In the genomic region with DNA sequence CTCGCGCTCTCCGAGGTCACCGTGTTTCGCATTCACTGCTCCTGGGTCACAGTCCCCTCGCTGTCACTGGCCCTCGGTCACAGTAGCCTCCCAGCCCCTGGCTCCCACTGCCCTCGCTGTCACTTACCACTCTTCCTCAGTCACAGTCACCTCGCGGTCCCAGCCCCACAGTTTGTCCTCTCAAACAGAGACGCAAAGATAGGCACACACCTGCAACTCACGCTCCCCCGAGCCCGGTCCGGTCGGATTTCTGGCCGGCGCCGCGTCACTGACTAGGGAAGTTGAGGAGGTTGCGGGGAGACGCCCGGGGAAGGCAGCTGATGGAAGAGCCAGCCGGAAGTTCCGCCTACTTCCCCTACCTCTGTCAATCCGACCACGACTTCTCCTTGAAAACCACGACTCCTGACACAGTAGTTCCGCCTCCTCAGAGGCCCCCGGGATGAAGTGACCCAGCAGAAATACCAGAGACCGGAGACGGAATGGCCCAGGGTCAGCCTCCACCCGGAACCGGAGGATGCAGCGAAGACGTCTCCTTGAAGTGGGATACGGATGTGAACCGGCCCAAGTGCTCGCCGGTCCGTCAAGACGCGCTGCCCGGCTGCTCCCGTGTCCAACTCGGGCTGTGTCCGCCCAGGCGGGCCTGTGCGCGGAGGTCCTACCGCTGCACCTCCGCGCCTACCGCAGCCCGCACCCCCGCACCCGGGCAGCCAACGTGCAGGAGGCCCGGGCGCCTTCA, we compare ENCODE assay signal across 8 cellular contexts. TPM values are rescaled to one million over a fixed set of nuclear protein-coding genes. Genes with fewer than 3 reads are reported as not detected.
DNase-seq lines count a peak whose midpoint lies in the region; ATAC-seq and TF ChIP-seq lines count a peak whose summit lies in the region.

A gene (minus strand): TSS at position 322 of the 736 bp plus-strand sequence. CDS start 17,195 bp downstream, outside the sequence.

- H3K27me3 Mint-ChIP-seq in activated T-helper 2 cell treated with anti-CD3 and anti-CD28 coated beads, Interferon-gamma antibody, Interleukin-2, Interleukin-4, amounts not matched to agents 10 μg/mL and 5 μg/mL and 100 μg/mL, durations not matched to agents 14 hours and 24 hours and 36 hours (ENCODE audit: low read depth): no peaks in the 10 kb centered on the region
- H3K27me3 Mint-ChIP-seq in naive thymus-derived CD4-positive, alpha-beta T cell: peaks cover 0 to 2% (median 0%) of the 10 kb centered on the region in 5 donors
- no peaks in the 10 kb centered on the region for H3K27me3 Mint-ChIP-seq in stimulated activated memory B cell treated with anti-CD40 and anti-IgM and Interleukin-4, amounts not matched to agents 10 μg/mL and 1 μg/mL and 100 μg/mL, for 72 hours

- H3K36me3 ChIP-seq in GM23248 (ENCODE audit: low read depth): no peaks in the 10 kb centered on the region
- peaks cover 0 to 10% (median 0%) of the 10 kb centered on the region in 3 experiments for H3K36me3 ChIP-seq in naive thymus-derived CD4-positive, alpha-beta T cell (ENCODE audit: control insufficient read depth in 2 of 3, insufficient read depth in 3 of 3, low read length in 3 of 3)

- no peaks in the 10 kb centered on the region for H3K9me3 ChIP-seq in GM23248 (ENCODE audit: low read depth)
- no peaks in the 10 kb centered on the region for H3K9me3 ChIP-seq in naive thymus-derived CD4-positive, alpha-beta T cell (ENCODE audit: control insufficient read depth in 2 of 3, low read length in 3 of 3)

- H4K20me1 ChIP-seq in GM23248 (ENCODE audit: insufficient read depth): no peaks in the 10 kb centered on the region; the same call in 1 of the 2 replicates

- peaks cover 9% of the 10 kb centered on the region for H3K36me3 Mint-ChIP-seq in activated T-helper 2 cell treated with anti-CD3 and anti-CD28 coated beads, Interferon-gamma antibody, Interleukin-2, Interleukin-4, amounts not matched to agents 10 μg/mL and 5 μg/mL and 100 μg/mL, durations not matched to agents 14 hours and 24 hours and 36 hours (ENCODE audit: low read depth)
- peaks cover 0 to 14% (median 4%) of the 10 kb centered on the region in 5 donors for H3K36me3 Mint-ChIP-seq in naive thymus-derived CD4-positive, alpha-beta T cell
- no peaks in the 10 kb centered on the region for H3K36me3 Mint-ChIP-seq in stimulated activated memory B cell treated with anti-CD40 and anti-IgM and Interleukin-4, amounts not matched to agents 10 μg/mL and 1 μg/mL and 100 μg/mL, for 72 hours

- H3K27ac Mint-ChIP-seq in activated T-helper 2 cell treated with anti-CD3 and anti-CD28 coated beads, Interferon-gamma antibody, Interleukin-2, Interleukin-4, amounts not matched to agents 10 μg/mL and 5 μg/mL and 100 μg/mL, durations not matched to agents 14 hours and 24 hours and 36 hours: peak within 1 kb of the TSS; percentile 91
- peak within 1 kb of the TSS; percentile 92 to 98 (median 97) for H3K27ac Mint-ChIP-seq in naive thymus-derived CD4-positive, alpha-beta T cell
- H3K27ac Mint-ChIP-seq in stimulated activated memory B cell treated with anti-CD40 and anti-IgM and Interleukin-4, amounts not matched to agents 10 μg/mL and 1 μg/mL and 100 μg/mL, for 72 hours: peak within 1 kb of the TSS; percentile 95

- H3K27me3 ChIP-seq in GM23248 (replicated peaks; ENCODE audit: insufficient read depth): no peaks in the 10 kb centered on the region
- H3K27me3 ChIP-seq in naive thymus-derived CD4-positive, alpha-beta T cell (ENCODE audit: control insufficient read depth in 2 of 2, insufficient read depth in 2 of 2, low read length in 2 of 2): no peaks in the 10 kb centered on the region

- TF ChIP-seq CTCF in RWPE1 (conservative IDR thresholded peaks at IDR 0.05; ENCODE audit: low read depth) (no peak), fibroblast of mammary gland (conservative IDR thresholded peaks at IDR 0.05; ENCODE audit: control insufficient read depth, insufficient read depth, low read depth, low read length) (no peak)

- peak within 1 kb of the TSS; percentile 96 for H3K4me3 Mint-ChIP-seq in activated T-helper 2 cell treated with anti-CD3 and anti-CD28 coated beads, Interferon-gamma antibody, Interleukin-2, Interleukin-4, amounts not matched to agents 10 μg/mL and 5 μg/mL and 100 μg/mL, durations not matched to agents 14 hours and 24 hours and 36 hours (ENCODE audit: low read depth)
- peak within 1 kb of the TSS; percentile 98 to 100 (median 99) for H3K4me3 Mint-ChIP-seq in naive thymus-derived CD4-positive, alpha-beta T cell
- H3K4me3 Mint-ChIP-seq in stimulated activated memory B cell treated with anti-CD40 and anti-IgM and Interleukin-4, amounts not matched to agents 10 μg/mL and 1 μg/mL and 100 μg/mL, for 72 hours: peak within 1 kb of the TSS; percentile 94

- H3F3A ChIP-seq in GM23248 (ENCODE audit: insufficient read depth): peaks cover 12% of the 10 kb centered on the region; the same call in 1 of the 2 replicates

- no peaks in the 10 kb centered on the region for H3K9me3 Mint-ChIP-seq in activated T-helper 2 cell treated with anti-CD3 and anti-CD28 coated beads, Interferon-gamma antibody, Interleukin-2, Interleukin-4, amounts not matched to agents 10 μg/mL and 5 μg/mL and 100 μg/mL, durations not matched to agents 14 hours and 24 hours and 36 hours
- no peaks in the 10 kb centered on the region for H3K9me3 Mint-ChIP-seq in naive thymus-derived CD4-positive, alpha-beta T cell
- no peaks in the 10 kb centered on the region for H3K9me3 Mint-ChIP-seq in stimulated activated memory B cell treated with anti-CD40 and anti-IgM and Interleukin-4, amounts not matched to agents 10 μg/mL and 1 μg/mL and 100 μg/mL, for 72 hours

- H3K9me2 ChIP-seq in GM23248 (ENCODE audit: insufficient read depth): no peaks in the 10 kb centered on the region

- peak within 1 kb of the TSS; percentile 95 for H3K4me3 ChIP-seq in GM23248
- peak within 1 kb of the TSS; percentile 100 for H3K4me3 ChIP-seq in fibroblast of mammary gland (ENCODE audit: control insufficient read depth, low read depth, low read length)
- peak within 1 kb of the TSS; percentile 99 for H3K4me3 ChIP-seq in naive thymus-derived CD4-positive, alpha-beta T cell (ENCODE audit: low read length)

- H3K4me2 ChIP-seq in GM23248 (ENCODE audit: unreplicated experiment): peak within 1 kb of the TSS; percentile 99

- H3K79me2 ChIP-seq in GM23248 (ENCODE audit: insufficient read depth): peaks cover 49% of the 10 kb centered on the region

- POLR2A ChIA-PET in RWPE1 (lab: Yijun Ruan, JAX; ENCODE audit: low non-redundant PET): interaction anchor here (0.6 kb wide), 1 partner anchor 160 kb away, joined by 5 read pairs; no protein-coding TSS in a partner anchor
- POLR2A ChIA-PET in naive thymus-derived CD4-positive, alpha-beta T cell (lab: Charles Lee): interaction anchor here (0.5 to 3.5 kb wide), 4 partner anchors 11 to 30 kb away, joined by 3 to 22 read pairs (median 3); a partner anchor contains a TSS

- peak within 1 kb of the TSS; percentile 95 for H2AFZ ChIP-seq in GM23248

- H3K27ac ChIP-seq in GM23248 (peak within 1 kb of the TSS; percentile 90), RWPE1 (peak within 1 kb of the TSS; percentile 94)
- peak within 1 kb of the TSS; percentile 84 for H3K27ac ChIP-seq in naive thymus-derived CD4-positive, alpha-beta T cell (ENCODE audit: low read depth, low read length)

- H3K9ac ChIP-seq in GM23248: peak within 1 kb of the TSS; percentile 96

- peaks cover 29% of the 10 kb centered on the region for H3K4me1 ChIP-seq in GM23248 (ENCODE audit: insufficient read depth)
- peaks cover 12 to 15% of the 10 kb centered on the region in 2 donors for H3K4me1 ChIP-seq in naive thymus-derived CD4-positive, alpha-beta T cell (ENCODE audit: control insufficient read depth in 2 of 2, insufficient read depth in 2 of 2, low read length in 2 of 2)

- CTCF ChIA-PET in RWPE1 (lab: Yijun Ruan, JAX): interaction anchor here (0.6 kb wide), 1 partner anchor 418 kb away, joined by 3 read pairs; no protein-coding TSS in a partner anchor
- CTCF ChIA-PET in naive thymus-derived CD4-positive, alpha-beta T cell (lab: Charles Lee): no interaction called here

- intact Hi-C loops in activated T-helper 2 cell treated with anti-CD3 and anti-CD28 coated beads, Interferon-gamma antibody, Interleukin-2, Interleukin-4, amounts not matched to agents 10 μg/mL and 5 μg/mL and 100 μg/mL, durations not matched to agents 14 hours and 24 hours and 36 hours (cut with micrococcal nuclease): loop anchor here (1.0 kb wide), 3 partner anchors 8 to 34 kb away; no protein-coding TSS in a partner anchor
- intact Hi-C loops in naive thymus-derived CD4-positive, alpha-beta T cell (cut with micrococcal nuclease): loop anchor here (1.0 kb wide), 7 partner anchors 8 to 580 kb away; a partner anchor contains a TSS

- peak; percentile 93 for ATAC-seq in naive thymus-derived CD4-positive, alpha-beta T cell
- ATAC-seq in stimulated activated memory B cell treated with anti-CD40 and anti-IgM and Interleukin-4, amounts not matched to agents 10 μg/mL and 1 μg/mL and 100 μg/mL, for 72 hours: peak; percentile 91

- H3K4me1 Mint-ChIP-seq in activated T-helper 2 cell treated with anti-CD3 and anti-CD28 coated beads, Interferon-gamma antibody, Interleukin-2, Interleukin-4, amounts not matched to agents 10 μg/mL and 5 μg/mL and 100 μg/mL, durations not matched to agents 14 hours and 24 hours and 36 hours (ENCODE audit: low read depth): peaks cover 27% of the 10 kb centered on the region
- H3K4me1 Mint-ChIP-seq in naive thymus-derived CD4-positive, alpha-beta T cell: peaks cover 20 to 56% (median 46%) of the 10 kb centered on the region in 7 donors
- H3K4me1 Mint-ChIP-seq in stimulated activated memory B cell treated with anti-CD40 and anti-IgM and Interleukin-4, amounts not matched to agents 10 μg/mL and 1 μg/mL and 100 μg/mL, for 72 hours: peaks cover 59% of the 10 kb centered on the region

- WGBS in GM23248 (ENCODE audit: low coverage in 1 of 2, low lambda C conversion rate in 2 of 2, missing lambda C conversion rate in 2 of 2), 2 experiments: 0 to 1% methylated on average over 58 of the region's 60 CpGs

- in situ Hi-C loops in GM23248 (cut with MboI): no loop called here

- DNase-seq in DMS79 (lab: John Stamatoyannopoulos, UW) (peak; percentile 97), GM23248 (peak; percentile 97), LHCN-M2 (ENCODE audit: low read depth) (peak; percentile 96), RWPE1 (ENCODE audit: low spot score) (peak; percentile 97), fibroblast of mammary gland (ENCODE audit: low read depth) (peak; percentile 96)
- DNase-seq in activated T-helper 2 cell treated with anti-CD3 and anti-CD28 coated beads, Interferon-gamma antibody, Interleukin-2, Interleukin-4, amounts not matched to agents 10 μg/mL and 5 μg/mL and 100 μg/mL, durations not matched to agents 14 hours and 24 hours and 36 hours (ENCODE audit: low spot score): peak; percentile 71
- DNase-seq in naive thymus-derived CD4-positive, alpha-beta T cell: peak; percentile 48 to 75 (median 65)

RNA-seq across cellular contexts. Expression of the gene that starts here (rescaled TPM):
- total RNA-seq in GM23248 (2014; rRNA removed; shearing (Covaris generic)): 96.3 and 116 TPM in 2 replicates
- polyA plus RNA-seq in GM23248 (2016; fragmentation: Nextera tagmentation; extraction: Ambion mirVana): 37.2 and 38.3 TPM in 2 replicates
- 89.4 and 92.3 TPM in 2 replicates for total RNA-seq in LHCN-M2 (2014; rRNA removed)
- 45.7 TPM for polyA plus RNA-seq in LHCN-M2 (2012)
- 49.2 and 53.7 TPM in 2 replicates for total RNA-seq in activated T-helper 2 cell treated with anti-CD3 and anti-CD28 coated beads, Interferon-gamma antibody, Interleukin-2, Interleukin-4, amounts not matched to agents 10 μg/mL and 5 μg/mL and 100 μg/mL, durations not matched to agents 14 hours and 24 hours and 36 hours
- total RNA-seq in naive thymus-derived CD4-positive, alpha-beta T cell: 10 to 100 TPM; 47.5 to 87.6 (median 62.9) TPM
- 10 to 100 TPM; 11.5 to 12.8 TPM for polyA plus RNA-seq in naive thymus-derived CD4-positive, alpha-beta T cell

Comparison
In these comparisons a context has a peak if more than half of its experiments do, and no peak if none do; other contexts are left out.
1. Peak in every context shown above with its lines: DNase-seq, ATAC-seq, H3K4me3 ChIP-seq and H3K27ac ChIP-seq.